ENCODE assay signal across 8 cellular contexts in the genomic region with DNA sequence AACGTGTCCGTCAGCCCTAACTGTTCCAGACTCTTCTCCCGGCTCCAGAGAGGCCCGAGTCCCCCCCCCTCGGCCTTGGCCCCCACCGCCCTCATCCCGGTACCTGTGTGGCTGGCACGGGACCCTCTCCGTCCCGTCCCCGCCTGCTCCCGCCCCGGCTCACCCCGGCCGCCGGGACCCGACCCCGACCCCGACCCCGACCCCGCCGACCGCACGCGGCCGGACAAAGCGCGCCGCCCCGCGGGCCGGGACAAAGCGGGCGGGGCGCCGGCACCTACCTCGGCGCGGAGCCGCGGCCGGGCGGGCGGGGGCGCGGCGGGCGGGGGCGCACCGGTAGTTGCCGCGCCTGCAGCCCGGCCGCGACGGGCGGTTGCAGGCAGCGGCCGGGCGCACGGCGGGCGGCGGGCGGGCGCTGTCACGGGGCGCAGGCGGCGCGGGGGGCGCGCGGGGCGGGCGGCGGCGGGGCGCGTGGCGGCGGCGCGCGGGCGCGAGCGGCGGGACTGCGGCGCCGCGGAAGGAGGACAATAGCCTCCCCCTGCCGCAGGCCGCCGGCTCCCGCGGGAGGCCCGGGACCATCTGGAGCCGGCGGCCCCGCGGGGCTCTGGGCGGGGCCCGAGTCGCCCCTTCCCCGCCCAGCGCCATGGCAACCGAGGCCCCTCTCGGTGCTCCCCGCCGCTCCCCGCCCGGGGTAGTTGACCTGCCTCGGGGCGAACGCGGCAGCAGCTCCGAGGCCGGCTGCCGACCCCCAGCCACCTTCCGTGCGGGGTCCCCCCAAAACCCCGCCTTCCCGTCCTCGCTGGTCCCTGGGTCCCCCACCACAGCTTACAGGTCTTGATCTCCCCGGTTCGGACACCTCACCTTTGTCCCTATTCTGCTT. TPM values are rescaled to one million over a fixed set of nuclear protein-coding genes. Genes with fewer than 3 reads are reported as not detected.
DNase-seq lines count a peak whose midpoint lies in the region; ATAC-seq and TF ChIP-seq lines count a peak whose summit lies in the region.

No MANE protein-coding gene starts in this region.

- TF ChIP-seq CTCF in body of pancreas (IDR thresholded peaks at IDR 0.05) (no peak), right lobe of liver (IDR thresholded peaks at IDR 0.05) (no peak), upper lobe of right lung (IDR thresholded peaks at IDR 0.05) (no peak)

- peaks cover 20% of the 10 kb centered on the region for H3K4me1 ChIP-seq in body of pancreas
- H3K4me1 ChIP-seq in right lobe of liver: peaks cover 0 to 37% (median 14%) of the 10 kb centered on the region in 4 donors
- peaks cover 10% of the 10 kb centered on the region for H3K4me1 ChIP-seq in upper lobe of right lung

- H3K36me3 Mint-ChIP-seq in IgD-negative memory B cell: no peaks in the 10 kb centered on the region

- DNase-seq in COLO668 (lab: John Stamatoyannopoulos, UW; ENCODE audit: unreplicated experiment) (peak; percentile 70), body of pancreas (peak in 2 of 4 donors; percentile 23 to 36), right lobe of liver (peak in 2 of 3 donors; percentile 61 to 68), upper lobe of right lung (no peak), AG08395 (ENCODE audit: low spot score) (no peak)
- DNase-seq in stimulated activated CD4-positive, alpha-beta T cell treated with anti-CD3 and anti-CD28 coated beads, Interleukin-4, amount 100 ng/mL, for 4 hours: no peak

- intact Hi-C loops in body of pancreas (cut with DNase I) (no loop called here), right lobe of liver (cut with DNase I) (no loop called here), upper lobe of right lung (cut with DNase I) (no loop called here)

- H3K4me3 Mint-ChIP-seq in IgD-negative memory B cell: peak overlapping the region; percentile 75 to 98 (median 88)

- peaks cover 35% of the 10 kb centered on the region for H3K27me3 Mint-ChIP-seq in IgD-negative memory B cell

- TF ChIP-seq POLR2A in body of pancreas (IDR thresholded peaks at IDR 0.05): no peak
- TF ChIP-seq POLR2A in right lobe of liver (IDR thresholded peaks at IDR 0.05): no peak

- H3K4me3 ChIP-seq in body of pancreas (peak overlapping the region in 1 of 2 donors; percentile 30), right lobe of liver (peak overlapping the region; percentile 37 to 67 (median 62)), upper lobe of right lung (peak overlapping the region; percentile 44)

- H3K27me3 ChIP-seq in body of pancreas (no peaks in the 10 kb centered on the region), right lobe of liver (no peaks in the 10 kb centered on the region), upper lobe of right lung (peaks cover 22% of the 10 kb centered on the region)

- H3K9me3 ChIP-seq in body of pancreas (no peaks in the 10 kb centered on the region), right lobe of liver (no peaks in the 10 kb centered on the region), upper lobe of right lung (no peaks in the 10 kb centered on the region)

- 1 to 2% methylated on average over 7 to 66 of the region's 128 CpGs for WGBS in body of pancreas, 2 donors
- 4% methylated on average over 8 of the region's 128 CpGs for WGBS in right lobe of liver (ENCODE audit: insufficient coverage, low coverage, low lambda C conversion rate, missing lambda C conversion rate)

- peak overlapping the region in 2 of 4 donors; percentile 47 to 53 for H3K27ac ChIP-seq in body of pancreas
- peak overlapping the region in 2 of 3 donors; percentile 80 to 84 for H3K27ac ChIP-seq in right lobe of liver
- no peak overlapping the region for H3K27ac ChIP-seq in upper lobe of right lung

- H3K9me3 Mint-ChIP-seq in IgD-negative memory B cell: no peaks in the 10 kb centered on the region

- peaks cover 9 to 18% (median 11%) of the 10 kb centered on the region in 3 donors for H3K4me1 Mint-ChIP-seq in IgD-negative memory B cell

- H3K36me3 ChIP-seq in body of pancreas (replicated peaks in 1 of 2; ENCODE audit: insufficient read depth in 1 of 2, low read depth in 2 of 2) (no peaks in the 10 kb centered on the region), right lobe of liver (no peaks in the 10 kb centered on the region), upper lobe of right lung (no peaks in the 10 kb centered on the region)

- peak; percentile 66 for ATAC-seq in body of pancreas
- peak; percentile 8 to 43 (median 24) for ATAC-seq in right lobe of liver
- ATAC-seq in upper lobe of right lung: peak; percentile 37
- no peak for ATAC-seq in HG03097 (IDR thresholded peaks at IDR 0.05; ENCODE audit: low FRiP score, unreplicated experiment)

- peak overlapping the region in 2 of 3 donors; percentile 5 to 93 for H3K27ac Mint-ChIP-seq in IgD-negative memory B cell

RNA-seq across cellular contexts. Expression of gene SPTBN2, which starts 0.9 kb away (rescaled TPM):
- polyA plus RNA-seq in IgD-negative memory B cell: not detected
- total RNA-seq in body of pancreas (10 to 100 TPM; 40.0 to 52.1 TPM), right lobe of liver (10 to 100 TPM; 20.7 to 67.1 (median 50.7) TPM), upper lobe of right lung (8.1 TPM)

RNA-seq across cellular contexts. Expression of gene RBM4B, which starts 50.4 kb away (rescaled TPM):
- polyA plus RNA-seq in IgD-negative memory B cell: 22.9 TPM
- 10 to 100 TPM; 13.2 to 22.6 TPM for total RNA-seq in body of pancreas
- total RNA-seq in right lobe of liver: 1 to 10 TPM; 3.6 to 9.4 (median 6.9) TPM
- 9.5 TPM for total RNA-seq in upper lobe of right lung

Comparison
In these comparisons a context has a peak if more than half of its experiments do, and no peak if none do; other contexts are left out.
1. DNase-seq: peak in COLO668 (single experiment) and right lobe of liver (2 of 3); none in upper lobe of right lung (single experiment), AG08395 (single experiment) and stimulated activated CD4-positive, alpha-beta T cell treated with anti-CD3 and anti-CD28 coated beads, Interleukin-4, amount 100 ng/mL, for 4 hours (0 of 2).